11 cellular contexts compared by ENCODE assay signal in the genomic region with DNA sequence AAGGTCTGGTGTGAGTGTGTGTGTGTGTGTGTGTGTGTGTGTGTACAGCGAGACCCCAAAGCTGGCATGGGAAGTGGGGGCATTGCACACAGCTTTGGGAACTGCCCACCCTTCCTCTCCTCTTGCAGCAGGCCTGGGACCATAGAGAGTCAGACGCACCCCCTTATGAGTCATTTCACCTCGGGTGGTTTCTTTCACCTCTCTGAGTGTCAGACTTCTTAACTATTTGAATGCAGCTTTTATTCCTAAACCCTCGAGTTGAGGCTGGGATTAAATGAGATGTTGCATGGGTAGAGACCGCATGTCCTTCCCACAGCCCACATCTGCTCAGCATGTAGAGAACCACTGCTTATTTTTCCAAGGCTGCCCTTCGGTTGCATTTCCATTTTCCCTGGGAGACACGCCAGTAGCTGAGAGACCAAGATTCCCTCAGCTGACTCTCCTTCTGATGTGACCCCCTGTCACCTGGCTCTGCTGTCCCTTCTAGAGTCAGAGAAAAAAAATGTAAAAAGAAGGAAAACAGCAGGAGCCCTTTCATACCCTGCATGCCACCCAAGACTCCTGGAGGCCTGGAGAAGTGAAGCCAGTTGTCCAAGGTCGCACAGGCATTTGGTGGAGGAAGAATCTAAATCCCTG.
DNase-seq lines count a peak whose midpoint lies in the region.
"Had no signal": no experiment of that assay in that cellular context is flagged by ENCODE, and none has a peak within 500 bp of the region (broad histone marks: within the 10 kb centered on the region; RNA-seq: fewer than 3 reads in every experiment).

No MANE protein-coding gene starts in this region.

- H3K27ac ChIP-seq in stomach smooth muscle (ENCODE audit: low read length) = peak overlapping the region; percentile 18

- no peak overlapping the region for H3K9ac ChIP-seq in stomach smooth muscle (ENCODE audit: low read length in 2 of 2)

- no peaks in the 10 kb centered on the region for H3K36me3 ChIP-seq in stomach smooth muscle (ENCODE audit: control insufficient read depth in 2 of 2, insufficient read depth in 2 of 2, low read length in 2 of 2)

- peaks cover 29% of the 10 kb centered on the region for H3K4me1 ChIP-seq in stomach smooth muscle (ENCODE audit: control insufficient read depth, insufficient read depth, low read length)

- H3K27me3 ChIP-seq in stomach smooth muscle (ENCODE audit: control insufficient read depth in 1 of 2, insufficient read depth in 2 of 2, low read length in 2 of 2) = no peaks in the 10 kb centered on the region

- peak overlapping the region in 1 of 2 donors; percentile 35 for H3K4me3 ChIP-seq in stomach smooth muscle (ENCODE audit: low read length in 2 of 2)
- H3K4me3 ChIP-seq: heart left ventricle had no signal

- DNase-seq in activated naive CD4-positive, alpha-beta T cell treated with Interleukin-2 at 50 U/mL for 16 hours = no peak
- peak; percentile 39 for DNase-seq in HK-2 (ENCODE audit: unreplicated experiment)
- DNase-seq in dermis blood vessel endothelial cell = peak; percentile 16
- no peak for DNase-seq in stimulated activated CD4-positive, alpha-beta T cell treated with anti-CD3 and anti-CD28 coated beads, Interleukin-4, amount 100 ng/mL, for 1 hour
- no peak for DNase-seq in NCI-H446 (lab: John Stamatoyannopoulos, UW)
- DNase-seq in globus pallidus (ENCODE audit: low spot score) = no peak
- DNase-seq: activated CD8-positive, alpha-beta memory T cell treated with anti-CD3 and anti-CD28 coated beads, Interleukin-2, amount 50 U/mL, for 48 hours; H7 had no signal

- H3K27ac Mint-ChIP-seq in activated naive CD4-positive, alpha-beta T cell treated with anti-CD3 and anti-CD28 coated beads, Interleukin-2, amount 50 U/mL, for 24 hours = peak overlapping the region; percentile 44

- no peaks in the 10 kb centered on the region for H3K9me3 Mint-ChIP-seq in activated naive CD4-positive, alpha-beta T cell treated with anti-CD3 and anti-CD28 coated beads, Interleukin-2, amount 50 U/mL, for 24 hours

- no peaks in the 10 kb centered on the region for H3K9me3 ChIP-seq in stomach smooth muscle (ENCODE audit: control insufficient read depth in 2 of 2, low read length in 2 of 2)
- H3K9me3 ChIP-seq: heart left ventricle had no signal

- H3K4me3 Mint-ChIP-seq in activated naive CD4-positive, alpha-beta T cell treated with anti-CD3 and anti-CD28 coated beads, Interleukin-2, amount 50 U/mL, for 24 hours = no peak overlapping the region

- peaks cover 17% of the 10 kb centered on the region for H3K4me1 Mint-ChIP-seq in activated naive CD4-positive, alpha-beta T cell treated with anti-CD3 and anti-CD28 coated beads, Interleukin-2, amount 50 U/mL, for 24 hours

- no peaks in the 10 kb centered on the region for H3K36me3 Mint-ChIP-seq in activated naive CD4-positive, alpha-beta T cell treated with anti-CD3 and anti-CD28 coated beads, Interleukin-2, amount 50 U/mL, for 24 hours

- H3K27me3 Mint-ChIP-seq in activated naive CD4-positive, alpha-beta T cell treated with anti-CD3 and anti-CD28 coated beads, Interleukin-2, amount 50 U/mL, for 24 hours = peaks cover 13% of the 10 kb centered on the region

Comparison
In these comparisons a context has a peak if more than half of its experiments do, and no peak if none do; other contexts are left out.
1. DNase-seq: peak in HK-2 (single experiment) and dermis blood vessel endothelial cell (single experiment); none in activated naive CD4-positive, alpha-beta T cell treated with Interleukin-2 at 50 U/mL for 16 hours (single experiment), stimulated activated CD4-positive, alpha-beta T cell treated with anti-CD3 and anti-CD28 coated beads, Interleukin-4, amount 100 ng/mL, for 1 hour (single experiment), NCI-H446 (0 of 2) and globus pallidus (single experiment).